ENCODE assay signal across 3 cellular contexts in genomic region chr19:50812474-50812873, GRCh38.
TF ChIP-seq lines count a peak whose summit lies in the region.

No MANE protein-coding gene starts in this region.

TF ChIP-seq in A549, 52 proteins besides CTCF, POLR2A, EP300 and RAD21:
- TF ChIP-seq ELK1 (IDR thresholded peaks at IDR 0.05; ENCODE audit: low read depth, low read length) (no peak), MAX (IDR thresholded peaks at IDR 0.05) (no peak), HOXB5 (CRISPR knock-in tag; IDR thresholded peaks at IDR 0.05) (no peak), KDM5A (IDR thresholded peaks at IDR 0.05) (no peak), ZC3H11A (IDR thresholded peaks at IDR 0.05) (no peak), PHF8 (IDR thresholded peaks at IDR 0.05; ENCODE audit: borderline replicate concordance, low read depth) (no peak), PBX3 (IDR thresholded peaks at IDR 0.05) (no peak), USF2 (IDR thresholded peaks at IDR 0.05) (no peak), ZNF302 (CRISPR knock-in tag; IDR thresholded peaks at IDR 0.05) (no peak)

TF ChIP-seq in HEK293, 187 proteins besides CTCF, POLR2A, EP300 and RAD21:
- TF ChIP-seq ZNF280C (tag by site-specific recombination; IDR thresholded peaks at IDR 0.05) (no peak), ZNF549 (tag by site-specific recombination; IDR thresholded peaks at IDR 0.05) (no peak), PRDM10 (tag by site-specific recombination; IDR thresholded peaks at IDR 0.05) (peak; percentile 86), TRIM28 (IDR thresholded peaks at IDR 0.05; ENCODE audit: borderline replicate concordance, low read length) (no peak), ZNF596 (tag by site-specific recombination; IDR thresholded peaks at IDR 0.05) (no peak), ZNF645 (tag by site-specific recombination; IDR thresholded peaks at IDR 0.05) (no peak), KLF1 (tag by site-specific recombination; IDR thresholded peaks at IDR 0.05) (no peak)

TF ChIP-seq in SK-N-SH, 30 proteins besides CTCF, POLR2A, EP300 and RAD21:
- no peak for TF ChIP-seq MAX (IDR thresholded peaks at IDR 0.05; ENCODE audit: low read depth)
- no peak for TF ChIP-seq RXRA (IDR thresholded peaks at IDR 0.05; ENCODE audit: borderline replicate concordance, low read depth)
- TF ChIP-seq FOXM1 (IDR thresholded peaks at IDR 0.05; ENCODE audit: low read depth): no peak
- TF ChIP-seq PBX3 (IDR thresholded peaks at IDR 0.05): no peak
- TF ChIP-seq MEF2A (IDR thresholded peaks at IDR 0.05; ENCODE audit: borderline replicate concordance, low read depth): no peak
- TF ChIP-seq USF1 (IDR thresholded peaks at IDR 0.05; ENCODE audit: borderline replicate concordance, low read depth): no peak
- TF ChIP-seq MXI1 (IDR thresholded peaks at IDR 0.05; ENCODE audit: low read depth, low read length): no peak
- TF ChIP-seq EZH2phosphoT487 (IDR thresholded peaks at IDR 0.05; ENCODE audit: borderline replicate concordance, low read depth): no peak
- TF ChIP-seq SMC3 (IDR thresholded peaks at IDR 0.05; ENCODE audit: low read depth, low read length): no peak
- TF ChIP-seq IRF3 (IDR thresholded peaks at IDR 0.05; ENCODE audit: low read depth, low read length): no peak
- no peak for TF ChIP-seq GATA2 (CRISPR knock-in tag; IDR thresholded peaks at IDR 0.05)
- TF ChIP-seq CHD2 (IDR thresholded peaks at IDR 0.05; ENCODE audit: low read length, partially characterized antibody): no peak
- TF ChIP-seq SIN3A (IDR thresholded peaks at IDR 0.05; ENCODE audit: borderline replicate concordance, low read depth, low read length): no peak
- no peak for TF ChIP-seq JUND (IDR thresholded peaks at IDR 0.05)
- no peak for TF ChIP-seq YY1 (IDR thresholded peaks at IDR 0.05; ENCODE audit: low read depth)
- no peak for TF ChIP-seq TAF1 (IDR thresholded peaks at IDR 0.05; ENCODE audit: borderline replicate concordance, low read depth, low read length)
- TF ChIP-seq NFIC (IDR thresholded peaks at IDR 0.05; ENCODE audit: borderline replicate concordance): no peak
- no peak for TF ChIP-seq FOXJ3 (CRISPR knock-in tag; IDR thresholded peaks at IDR 0.05)
